ENCODE assay signal across 8 cellular contexts in the genomic region with DNA sequence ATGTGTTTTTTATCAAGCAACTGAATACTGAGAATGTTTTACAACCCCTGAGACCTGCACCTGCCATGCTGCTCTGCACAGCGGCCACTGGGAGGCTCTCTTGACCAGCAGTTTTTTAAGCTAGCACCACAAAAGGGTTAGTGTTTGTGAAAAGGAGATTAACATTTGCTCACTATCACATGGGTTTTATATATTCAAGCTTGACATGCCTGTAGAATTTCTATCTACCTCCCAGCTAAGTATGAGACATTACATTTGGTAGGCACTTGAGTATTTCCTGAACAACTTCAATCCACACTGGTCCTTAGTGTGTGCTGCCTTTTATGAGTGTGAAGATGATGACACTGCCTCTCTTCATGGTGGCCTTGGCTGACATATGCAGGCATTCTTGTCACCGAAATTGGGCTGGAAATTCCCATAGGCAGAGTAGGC.
DNase-seq lines count a peak whose midpoint lies in the region; ATAC-seq and TF ChIP-seq lines count a peak whose summit lies in the region.

No MANE protein-coding gene starts in this region.

- H3K9me3 ChIP-seq in SJCRH30 (replicated peaks) (no peaks in the 10 kb centered on the region), left ventricle myocardium inferior (replicated peaks) (no peaks in the 10 kb centered on the region)

- 0 out of 2 replicates have a peak, but pooled peaks cover 6% of the 10 kb centered on the region for H3K27me3 ChIP-seq in SJCRH30
- H3K27me3 ChIP-seq in left ventricle myocardium inferior (ENCODE audit: low read depth) = peaks cover 41% of the 10 kb centered on the region

- H3K4me3 ChIP-seq in SJCRH30 (no peak overlapping the region), left ventricle myocardium inferior (no peak overlapping the region)

- DNase-seq in AG08395 (ENCODE audit: low spot score) = peak; percentile 41
- DNase-seq in SJCRH30 = peak; percentile 17 to 53
- DNase-seq in left ventricle myocardium inferior = no peak
- peak; percentile 82 for DNase-seq in superior temporal gyrus (ENCODE audit: extremely low spot score)

- intact Hi-C loops in left ventricle myocardium inferior (cut with micrococcal nuclease) = loop anchor here (5.0 kb wide), 1 partner anchor 353 kb away; no protein-coding TSS in a partner anchor

- TF ChIP-seq CTCF in left ventricle myocardium inferior (IDR thresholded peaks at IDR 0.05; ENCODE audit: borderline replicate concordance) = peak; percentile 63

- H3K36me3 ChIP-seq in SJCRH30 (no peaks in the 10 kb centered on the region), left ventricle myocardium inferior (no peaks in the 10 kb centered on the region)

- ATAC-seq in GM19397 (IDR thresholded peaks at IDR 0.05; ENCODE audit: unreplicated experiment) (peak; percentile 45), HG03520 (IDR thresholded peaks at IDR 0.05; ENCODE audit: unreplicated experiment) (no peak), GM19035 (IDR thresholded peaks at IDR 0.05; ENCODE audit: unreplicated experiment) (no peak), GM18517 (IDR thresholded peaks at IDR 0.05; ENCODE audit: unreplicated experiment) (no peak)

- peaks cover 8% of the 10 kb centered on the region for H3K4me1 ChIP-seq in SJCRH30
- no peaks in the 10 kb centered on the region for H3K4me1 ChIP-seq in left ventricle myocardium inferior

- no peak overlapping the region for H3K27ac ChIP-seq in SJCRH30
- no peak overlapping the region for H3K27ac ChIP-seq in left ventricle myocardium inferior (replicated peaks)
